ENCODE assay signal across 1 cellular context in the genomic region with DNA sequence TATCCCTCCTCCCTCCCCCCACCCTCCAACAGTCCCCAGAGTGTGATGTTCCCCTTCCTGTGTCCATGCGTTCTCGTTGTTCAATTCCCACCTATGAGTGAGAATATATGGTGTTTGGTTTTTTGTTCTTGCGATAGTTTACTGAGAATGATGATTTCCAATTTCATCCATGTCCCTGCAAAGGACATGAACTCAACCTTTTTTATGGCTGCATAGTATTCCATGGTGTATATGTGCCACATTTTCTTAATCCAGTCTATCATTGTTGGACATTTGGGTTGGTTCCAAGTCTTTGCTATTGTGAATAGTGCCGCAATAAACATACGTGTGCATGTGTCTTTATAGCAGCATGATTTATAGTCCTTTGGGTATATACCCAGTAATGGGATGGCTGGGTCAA.
A peak's percentile ranks its signal among the peaks of the same experiment; 100 is the strongest.
TF ChIP-seq lines count a peak whose summit lies in the region.
"Not testable (repeated sequence)": the region's sequence is repeated elsewhere in the genome, so short reads cannot be mapped to it uniquely, and the experiment has no call there.

No MANE protein-coding gene starts in this region.

- not testable (repeated sequence) for H3K9me3 ChIP-seq in HEK293 (ENCODE audit: control insufficient read depth, insufficient read depth, low read depth, low read length)

- TF ChIP-seq CTCF in HEK293 (tag by site-specific recombination; IDR thresholded peaks at IDR 0.05), result not testable (repeated sequence)

- not testable (repeated sequence) for H3K36me3 ChIP-seq in HEK293 (ENCODE audit: control insufficient read depth in 2 of 2, insufficient read depth in 1 of 2, low read length in 2 of 2)

- not testable (repeated sequence) for H3K27ac ChIP-seq in HEK293 (ENCODE audit: extremely low read depth, low read depth, low read length)

- not testable (repeated sequence) for H3K4me3 ChIP-seq in HEK293 (ENCODE audit: low read depth, low read length)

- H3K4me1 ChIP-seq in HEK293 (ENCODE audit: control insufficient read depth, insufficient read depth, low read length), result not testable (repeated sequence)

- CTCF ChIA-PET in HEK293 (lab: Yijun Ruan, JAX), result not testable (repeated sequence)

- POLR2A ChIA-PET in HEK293 (lab: Yijun Ruan, JAX), result not testable (repeated sequence)

TF ChIP-seq in HEK293, 187 proteins besides CTCF, POLR2A, EP300 and RAD21:
- TF ChIP-seq ZNF146 (tag by site-specific recombination; IDR thresholded peaks at IDR 0.05), result peak; percentile 67
- TF ChIP-seq, protein P1, sequence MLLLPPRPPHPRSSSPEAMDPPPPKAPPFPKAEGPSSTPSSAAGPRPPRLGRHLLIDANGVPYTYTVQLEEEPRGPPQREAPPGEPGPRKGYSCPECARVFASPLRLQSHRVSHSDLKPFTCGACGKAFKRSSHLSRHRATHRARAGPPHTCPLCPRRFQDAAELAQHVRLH (tag by site-specific recombination; IDR thresholded peaks at IDR 0.05), result peak; percentile 76
TF ChIP-seq in HEK293: peak in this region for 2; not testable (repeated sequence) for 185.
